8 cellular contexts compared by ENCODE assay signal in genomic region chr3:61251174-61251972, GRCh38. TPM values are rescaled to one million over a fixed set of nuclear protein-coding genes. Genes with fewer than 3 reads are reported as not detected.
DNase-seq lines count a peak whose midpoint lies in the region; ATAC-seq lines count a peak whose summit lies in the region.

Gene FHIT, minus strand, starts transcription at chr3:61251452.

- DNase-seq in Caki2 (ENCODE audit: low read depth) (peak; percentile 82), HT-29 (ENCODE audit: low spot score) (peak; percentile 82), NT2/D1 (ENCODE audit: low read depth, low spot score) (peak; percentile 97), mesenchymal stem cell (peak; percentile 91)
- DNase-seq in activated CD8-positive, alpha-beta memory T cell treated with anti-CD3 and anti-CD28 coated beads, Interleukin-2, amount 10 ng/mL, durations not matched to agents 7 days and 5 days = peak; percentile 96
- peak; percentile 86 for DNase-seq in stimulated activated CD8-positive, alpha-beta memory T cell treated with anti-CD3 and anti-CD28 coated beads, Interleukin-12 subunit alpha, Interleukin-12 subunit beta, amount 100 ng/mL, for 24 hours (ENCODE audit: extremely low read depth)

- peak within 1 kb of the TSS in 1 of 2 experiments; percentile 72 for H3K23ac ChIP-seq in mesenchymal stem cell (ENCODE audit: low read length in 2 of 2)

- peak within 1 kb of the TSS; percentile 85 for H3K9ac ChIP-seq in NT2/D1 (ENCODE audit: insufficient read length, low read depth)
- peak within 1 kb of the TSS; percentile 65 for H3K9ac ChIP-seq in endocrine pancreas (ENCODE audit: control insufficient read depth, insufficient read depth, low read length)
- H3K9ac ChIP-seq in mesenchymal stem cell (ENCODE audit: low read length) = peak within 1 kb of the TSS; percentile 94

- WGBS in mesenchymal stem cell = 15% methylated on average over 41 of the region's 41 CpGs

- CTCF ChIA-PET in activated CD8-positive, alpha-beta memory T cell treated with anti-CD3 and anti-CD28 coated beads, Interleukin-2, amount 10 ng/mL, durations not matched to agents 7 days and 5 days (lab: Charles Lee) = no interaction called here

- peak within 1 kb of the TSS; percentile 36 for H2AK5ac ChIP-seq in mesenchymal stem cell (ENCODE audit: low read length, severe bottlenecking)

- peak within 1 kb of the TSS; percentile 24 for H2BK5ac ChIP-seq in mesenchymal stem cell (ENCODE audit: low read depth, low read length, poor library complexity, severe bottlenecking)

- in situ Hi-C loops in Caki2 (cut with HindIII; ENCODE audit: low pct_unique_long_range_greater_than_20kb, low sequenced_read_pairs) = no loop called here

- peak; percentile 92 for ATAC-seq in GM21360 (IDR thresholded peaks at IDR 0.05; ENCODE audit: unreplicated experiment)
- peak; percentile 97 for ATAC-seq in activated CD8-positive, alpha-beta memory T cell treated with anti-CD3 and anti-CD28 coated beads, Interleukin-2, amount 10 ng/mL, durations not matched to agents 7 days and 5 days

- peak within 1 kb of the TSS; percentile 70 for H2BK15ac ChIP-seq in mesenchymal stem cell (ENCODE audit: low read depth, poor library complexity, severe bottlenecking)

- no peaks in the 10 kb centered on the region for H3K79me1 ChIP-seq in mesenchymal stem cell (replicated peaks; ENCODE audit: low read length, poor library complexity, severe bottlenecking)

- H3K27me3 ChIP-seq in NT2/D1 (ENCODE audit: insufficient read depth, insufficient read length) = no peaks in the 10 kb centered on the region
- H3K27me3 ChIP-seq in endocrine pancreas (ENCODE audit: control insufficient read depth, insufficient read depth, low read length) = no peaks in the 10 kb centered on the region
- H3K27me3 ChIP-seq in mesenchymal stem cell (ENCODE audit: control insufficient read depth in 1 of 2, insufficient read depth in 1 of 2, low read length in 2 of 2) = no peaks in the 10 kb centered on the region

- peak within 1 kb of the TSS in 1 of 2 experiments; percentile 97 for H3K14ac ChIP-seq in mesenchymal stem cell (ENCODE audit: low read length in 2 of 2)

- peaks cover 23% of the 10 kb centered on the region for H3K4me1 Mint-ChIP-seq in activated CD8-positive, alpha-beta memory T cell treated with anti-CD3 and anti-CD28 coated beads, Interleukin-2, amount 10 ng/mL, durations not matched to agents 7 days and 5 days

- H3K4me3 ChIP-seq in NT2/D1 (ENCODE audit: insufficient read length, low read depth) = peak within 1 kb of the TSS; percentile 77
- H3K4me3 ChIP-seq in endocrine pancreas (ENCODE audit: control insufficient read depth, insufficient read depth, low read length) = peak within 1 kb of the TSS; percentile 94
- peak within 1 kb of the TSS; percentile 70 to 98 for H3K4me3 ChIP-seq in mesenchymal stem cell (ENCODE audit: insufficient read depth in 1 of 2, low read depth in 1 of 2, low read length in 2 of 2)

- H3K4me1 ChIP-seq in NT2/D1 (ENCODE audit: insufficient read depth, insufficient read length) (no peaks in the 10 kb centered on the region), endocrine pancreas (ENCODE audit: control insufficient read depth, insufficient read depth, low read length) (peaks cover 7% of the 10 kb centered on the region), mesenchymal stem cell (ENCODE audit: control insufficient read depth, insufficient read depth, low read depth, low read length) (peaks cover 8% of the 10 kb centered on the region)

- H3K9me3 Mint-ChIP-seq in activated CD8-positive, alpha-beta memory T cell treated with anti-CD3 and anti-CD28 coated beads, Interleukin-2, amount 10 ng/mL, durations not matched to agents 7 days and 5 days (ENCODE audit: low read depth) = no peaks in the 10 kb centered on the region

- peak within 1 kb of the TSS; percentile 90 for H3K4me2 ChIP-seq in mesenchymal stem cell (ENCODE audit: low read length, poor library complexity, severe bottlenecking)

- H3K9me3 ChIP-seq in NT2/D1 (ENCODE audit: insufficient read depth, low read length) = no peaks in the 10 kb centered on the region
- no peaks in the 10 kb centered on the region for H3K9me3 ChIP-seq in endocrine pancreas (ENCODE audit: control insufficient read depth, low read length)
- H3K9me3 ChIP-seq in mesenchymal stem cell (ENCODE audit: control insufficient read depth, low read length) = no peaks in the 10 kb centered on the region

- H3K27ac ChIP-seq in mesenchymal stem cell (ENCODE audit: low read length, poor library complexity, severe bottlenecking) = no peak within 1 kb of the TSS

- peak within 1 kb of the TSS; percentile 75 for H4K91ac ChIP-seq in mesenchymal stem cell (ENCODE audit: low read length)

- H3K18ac ChIP-seq in mesenchymal stem cell (ENCODE audit: low read depth in 1 of 2, low read length in 2 of 2) = peak within 1 kb of the TSS; percentile 93 to 97

- peak within 1 kb of the TSS; percentile 90 for H3K4me3 Mint-ChIP-seq in activated CD8-positive, alpha-beta memory T cell treated with anti-CD3 and anti-CD28 coated beads, Interleukin-2, amount 10 ng/mL, durations not matched to agents 7 days and 5 days

- peak within 1 kb of the TSS; percentile 54 to 68 for H3K4ac ChIP-seq in mesenchymal stem cell (ENCODE audit: low read depth in 1 of 2, low read length in 2 of 2)

- H3K36me3 ChIP-seq in NT2/D1 (ENCODE audit: insufficient read depth, insufficient read length, low read length) = no peaks in the 10 kb centered on the region
- no peaks in the 10 kb centered on the region for H3K36me3 ChIP-seq in endocrine pancreas (ENCODE audit: control insufficient read depth, insufficient read depth, low read length)
- no peaks in the 10 kb centered on the region for H3K36me3 ChIP-seq in mesenchymal stem cell (ENCODE audit: control insufficient read depth in 1 of 2, insufficient read depth in 2 of 2, low read depth in 1 of 2, low read length in 2 of 2)

- H3K27ac Mint-ChIP-seq in activated CD8-positive, alpha-beta memory T cell treated with anti-CD3 and anti-CD28 coated beads, Interleukin-2, amount 10 ng/mL, durations not matched to agents 7 days and 5 days = peak within 1 kb of the TSS; percentile 84

- peak within 1 kb of the TSS; percentile 90 for H2AFZ ChIP-seq in mesenchymal stem cell (ENCODE audit: low read depth, low read length)

- H3K36me3 Mint-ChIP-seq in activated CD8-positive, alpha-beta memory T cell treated with anti-CD3 and anti-CD28 coated beads, Interleukin-2, amount 10 ng/mL, durations not matched to agents 7 days and 5 days = no peaks in the 10 kb centered on the region

- H2BK120ac ChIP-seq in mesenchymal stem cell (ENCODE audit: low read depth, low read length) = no peak within 1 kb of the TSS

- no peaks in the 10 kb centered on the region for H3K27me3 Mint-ChIP-seq in activated CD8-positive, alpha-beta memory T cell treated with anti-CD3 and anti-CD28 coated beads, Interleukin-2, amount 10 ng/mL, durations not matched to agents 7 days and 5 days

- H4K8ac ChIP-seq in mesenchymal stem cell (ENCODE audit: low read length) = peak within 1 kb of the TSS; percentile 95

- H2BK12ac ChIP-seq in mesenchymal stem cell (ENCODE audit: low read length in 2 of 2) = peak within 1 kb of the TSS in 1 of 2 experiments; percentile 67

RNA-seq across cellular contexts. Expression of gene FHIT, which starts in this region (rescaled TPM):
- total RNA-seq in Caki2 (2014; rRNA removed; shearing (Covaris generic); ENCODE audit: low replicate concordance) = 0.35 and 4.8 TPM in 2 replicates
- total RNA-seq in HT-29 (2014; rRNA removed; shearing (Covaris generic)) = not detected in 2 replicates
- 1 to 10 TPM; 6.5 to 9.0 TPM for total RNA-seq in activated CD8-positive, alpha-beta memory T cell treated with anti-CD3 and anti-CD28 coated beads, Interleukin-2, amount 10 ng/mL, durations not matched to agents 7 days and 5 days
- polyA plus RNA-seq in mesenchymal stem cell (2013, experiment 1 of 2) = 1.5 TPM
- polyA plus RNA-seq in mesenchymal stem cell (2013, experiment 2 of 2) = 1.7 TPM

Comparison
In these comparisons a context has a peak if more than half of its experiments do, and no peak if none do; other contexts are left out.
1. Peak in DNase-seq in HT-29; RNA of the gene not detected or under 1 TPM.